In the genomic region with DNA sequence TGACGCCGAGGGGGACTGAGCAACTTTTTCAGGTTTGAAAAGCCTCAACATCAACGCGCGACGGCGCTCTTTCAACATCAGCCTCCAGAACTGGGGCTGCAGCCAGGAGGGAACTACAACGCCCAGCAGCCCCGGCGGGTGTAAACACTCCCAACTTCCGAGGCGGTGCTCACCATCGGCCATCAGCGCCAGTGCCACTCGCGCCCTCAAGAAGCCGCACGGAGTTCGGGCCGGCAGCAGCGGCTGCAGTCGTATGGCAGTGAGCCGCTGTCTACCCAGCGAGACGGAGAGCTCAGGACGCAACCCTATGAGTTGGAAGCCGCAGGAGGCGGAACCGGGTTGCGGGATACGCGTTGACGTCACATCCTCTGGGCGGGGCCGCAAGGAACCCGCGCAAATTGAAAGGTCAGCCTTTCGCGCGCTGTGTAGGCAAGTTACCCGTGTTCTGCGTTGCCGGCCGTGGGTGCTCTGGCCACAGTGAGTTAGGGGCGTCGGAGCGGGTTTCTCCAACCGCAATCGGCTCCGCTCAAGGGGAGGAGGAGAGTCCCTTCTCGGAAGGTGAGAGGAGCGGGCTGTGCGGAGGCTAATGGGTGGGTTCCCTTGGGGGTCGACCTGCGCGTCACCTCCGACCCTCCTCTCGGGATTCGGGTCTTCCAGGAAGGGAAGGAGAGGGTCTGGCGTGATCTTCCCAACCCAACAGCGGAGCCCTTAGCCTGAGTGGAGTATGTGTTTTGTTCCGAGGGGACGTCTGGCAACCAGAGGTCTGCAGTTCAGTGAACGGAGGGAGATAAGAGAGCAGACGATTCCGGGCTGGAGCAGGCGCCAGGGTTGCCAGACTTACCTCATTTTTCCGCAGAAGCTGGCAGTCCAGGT, we compare ENCODE assay signal across 8 cellular contexts. TPM values are rescaled to one million over a fixed set of nuclear protein-coding genes. Genes with fewer than 3 reads are reported as not detected.
DNase-seq lines count a peak whose midpoint lies in the region; ATAC-seq and TF ChIP-seq lines count a peak whose summit lies in the region.

A gene (plus strand): TSS at position 409 of the 873 bp plus-strand sequence. CDS start 2,222 bp downstream, outside the sequence.

- peaks cover 28% of the 10 kb centered on the region for H3K4me1 Mint-ChIP-seq in activated naive CD8-positive, alpha-beta T cell treated with anti-CD3 and anti-CD28 coated beads, Interleukin-2, amount 50 U/mL, for 24 hours

- no peak for TF ChIP-seq EP300 in upper lobe of left lung (IDR thresholded peaks at IDR 0.05)

- H3K36me3 ChIP-seq in upper lobe of left lung = no peaks in the 10 kb centered on the region

- H3K4me3 Mint-ChIP-seq in activated naive CD8-positive, alpha-beta T cell treated with anti-CD3 and anti-CD28 coated beads, Interleukin-2, amount 50 U/mL, for 24 hours = peak within 1 kb of the TSS; percentile 97

- H3K4me3 ChIP-seq in upper lobe of left lung = peak within 1 kb of the TSS; percentile 72 to 81 (median 78)

- WGBS in upper lobe of left lung, 2 donors = 0 to 2% methylated on average over 31 to 49 of the region's 68 CpGs

- H3K9me3 Mint-ChIP-seq in activated naive CD8-positive, alpha-beta T cell treated with anti-CD3 and anti-CD28 coated beads, Interleukin-2, amount 50 U/mL, for 24 hours = no peaks in the 10 kb centered on the region

- no peaks in the 10 kb centered on the region for H3K27me3 ChIP-seq in upper lobe of left lung

- ATAC-seq in HG02759 (IDR thresholded peaks at IDR 0.05; ENCODE audit: unreplicated experiment) (peak; percentile 95), upper lobe of left lung (ENCODE audit: low FRiP score in 2 of 2) (peak; percentile 96 to 99)
- ATAC-seq in activated naive CD8-positive, alpha-beta T cell treated with anti-CD3 and anti-CD28 coated beads, Interleukin-2, amount 50 U/mL, for 24 hours = peak; percentile 96

- H3K27ac ChIP-seq in upper lobe of left lung = peak within 1 kb of the TSS; percentile 95 to 99 (median 98)

- H3K27me3 Mint-ChIP-seq in activated naive CD8-positive, alpha-beta T cell treated with anti-CD3 and anti-CD28 coated beads, Interleukin-2, amount 50 U/mL, for 24 hours = no peaks in the 10 kb centered on the region

- TF ChIP-seq CTCF in GM12874 (IDR thresholded peaks at IDR 0.05; ENCODE audit: insufficient read depth, low read depth, low read length) (peak; percentile 71), upper lobe of left lung (IDR thresholded peaks at IDR 0.05) (peak in 2 of 6 experiments; percentile 18 to 40)

- peak within 1 kb of the TSS; percentile 94 for H3K27ac Mint-ChIP-seq in activated naive CD8-positive, alpha-beta T cell treated with anti-CD3 and anti-CD28 coated beads, Interleukin-2, amount 50 U/mL, for 24 hours

- peaks cover 4 to 17% (median 7%) of the 10 kb centered on the region in 4 donors for H3K4me1 ChIP-seq in upper lobe of left lung

- TF ChIP-seq POLR2A in upper lobe of left lung (IDR thresholded peaks at IDR 0.05) = peak in 1 of 4 donors; percentile 46

- H3K9me3 ChIP-seq in upper lobe of left lung = no peaks in the 10 kb centered on the region

- intact Hi-C loops in cardiac septum (cut with DNase I) = loop anchor here (5.0 to 10.0 kb wide), 2 partner anchors 213 to 326 kb away; no protein-coding TSS in a partner anchor

- DNase-seq in NCI-H128 (lab: John Stamatoyannopoulos, UW; ENCODE audit: unreplicated experiment) (peak; percentile 92), SW480 (ENCODE audit: low spot score) (peak; percentile 89), cardiac septum (ENCODE audit: low spot score) (peak; percentile 95), pons (ENCODE audit: low spot score) (peak; percentile 93), upper lobe of left lung (peak; percentile 91 to 94)
- peak; percentile 91 for DNase-seq in activated naive CD8-positive, alpha-beta T cell treated with anti-CD3 and anti-CD28 coated beads, Interleukin-2, amount 50 U/mL, for 24 hours

- peaks cover 35% of the 10 kb centered on the region for H3K36me3 Mint-ChIP-seq in activated naive CD8-positive, alpha-beta T cell treated with anti-CD3 and anti-CD28 coated beads, Interleukin-2, amount 50 U/mL, for 24 hours (ENCODE audit: low read depth)

RNA-seq across cellular contexts. Expression of the gene that starts here (rescaled TPM):
- total RNA-seq in cardiac septum (0.40 TPM), upper lobe of left lung (1 to 10 TPM in 3 of 6 donors, under 1 TPM in 2, not detected in 1; 0.59 to 4.3 (median 1.8) TPM)

Comparison
In these comparisons a context has a peak if more than half of its experiments do, and no peak if none do; other contexts are left out.
1. Peak in every context shown above with its lines: DNase-seq, ATAC-seq, H3K4me3 ChIP-seq and H3K27ac ChIP-seq.
2. Peak in DNase-seq in cardiac septum; RNA of the gene not detected or under 1 TPM.